9 cellular contexts compared by ENCODE assay signal in genomic region chr10:690227-691161, GRCh38. TPM values are rescaled to one million over a fixed set of nuclear protein-coding genes. Genes with fewer than 3 reads are reported as not detected.
DNase-seq lines count a peak whose midpoint lies in the region; ATAC-seq, FAIRE-seq and TF ChIP-seq lines count a peak whose summit lies in the region.
"Had no signal": no experiment of that assay in that cellular context is flagged by ENCODE, and none has a peak within 500 bp of the region (broad histone marks: within the 10 kb centered on the region; RNA-seq: fewer than 3 reads in every experiment).

No MANE protein-coding gene starts in this region.

- TF ChIP-seq CTCF in HFFc6 (IDR thresholded peaks at IDR 0.05) = no peak
- TF ChIP-seq CTCF in astrocyte of the spinal cord (IDR thresholded peaks at IDR 0.05; ENCODE audit: low read depth, low read length) = no peak
- no peak for TF ChIP-seq CTCF in HepG2 (CRISPR knock-in tag; IDR thresholded peaks at IDR 0.05)

- H3K27me3 Mint-ChIP-seq in HFFc6 (ENCODE audit: insufficient read depth) = peaks cover 3% of the 10 kb centered on the region

- peak overlapping the region; percentile 93 for H3K27ac Mint-ChIP-seq in HFFc6

- in situ Hi-C loops in astrocyte of the spinal cord (cut with HindIII; ENCODE audit: low sequenced_read_pairs) (no loop called here), HepG2 (cut with HindIII; ENCODE audit: extremely low pct_ligation_motif_present, low pct_unique_long_range_greater_than_20kb) (no loop called here)

- TF ChIP-seq EP300 in HepG2 (IDR thresholded peaks at IDR 0.05; ENCODE audit: low read depth in 2 of 2, low read length in 2 of 2) (no peak), HepG2 (CRISPR knock-in tag; IDR thresholded peaks at IDR 0.05; ENCODE audit: borderline replicate concordance) (no peak)

- no peak for TF ChIP-seq RAD21 in HepG2 (CRISPR knock-in tag; IDR thresholded peaks at IDR 0.05)

- peak; percentile 29 for ATAC-seq in HepG2
- ATAC-seq in GM18867 (IDR thresholded peaks at IDR 0.05; ENCODE audit: unreplicated experiment) = no peak
- no peak for ATAC-seq in GM21619 (IDR thresholded peaks at IDR 0.05; ENCODE audit: unreplicated experiment)

- 39% methylated on average over 32 of the region's 38 CpGs for WGBS in HepG2 (ENCODE audit: low lambda C conversion rate)

- no TSS peak for BruUV-seq in HepG2 (replicated peaks; lab: Mats Ljungman, UMichigan)

- no peaks in the 10 kb centered on the region for H3K36me3 Mint-ChIP-seq in HFFc6 (ENCODE audit: low read depth)

- peaks cover 9% of the 10 kb centered on the region for H3K79me2 ChIP-seq in HepG2 (ENCODE audit: insufficient read depth, low read length)

- no peak for FAIRE-seq in HepG2 (lab: Jason Lieb, UNC)

- peaks cover 7% of the 10 kb centered on the region; the same call in 1 of the 2 replicates for H4K20me1 ChIP-seq in HepG2 (ENCODE audit: insufficient read depth, low read length)

- peaks cover under 1 to 21% of the 10 kb centered on the region in 2 experiments; a peak in 3 of 5 replicates for H3K27me3 ChIP-seq in HepG2 (ENCODE audit: control insufficient read depth in 1 of 2, insufficient read depth in 2 of 2, low read length in 2 of 2)
- H3K27me3 ChIP-seq in stomach smooth muscle (ENCODE audit: control insufficient read depth in 1 of 2, insufficient read depth in 2 of 2, low read length in 2 of 2) = no peaks in the 10 kb centered on the region

- CTCF ChIA-PET in HepG2 (lab: Yijun Ruan, JAX; ENCODE audit: low intra/inter-chr PET ratio, low total read pairs) = no interaction called here

- TF ChIP-seq POLR2A in HepG2 (IDR thresholded peaks at IDR 0.05; ENCODE audit: insufficient read depth in 1 of 2, low read depth in 2 of 2, low read length in 2 of 2) = no peak

- intact Hi-C loops in HepG2 (cut with micrococcal nuclease; ENCODE audit: unreplicated experiment) (no loop called here), head of caudate nucleus (cut with DNase I) (no loop called here)

- H3K4me1 ChIP-seq in HepG2 (ENCODE audit: insufficient read depth, low read length) = peaks cover 29% of the 10 kb centered on the region
- peaks cover 26% of the 10 kb centered on the region for H3K4me1 ChIP-seq in stomach smooth muscle (ENCODE audit: control insufficient read depth, insufficient read depth, low read length)

- no peak overlapping the region for H2AFZ ChIP-seq in HepG2 (ENCODE audit: low read length)

- H3K36me3 ChIP-seq in HepG2 (replicated peaks in 1 of 2; ENCODE audit: control insufficient read depth in 1 of 2, insufficient read depth in 2 of 2, low read length in 2 of 2) (no peaks in the 10 kb centered on the region), stomach smooth muscle (ENCODE audit: control insufficient read depth in 2 of 2, insufficient read depth in 2 of 2, low read length in 2 of 2) (no peaks in the 10 kb centered on the region)

- H3K9me3 ChIP-seq in HepG2 (ENCODE audit: low read length) (no peaks in the 10 kb centered on the region), stomach smooth muscle (ENCODE audit: control insufficient read depth in 2 of 2, low read length in 2 of 2) (no peaks in the 10 kb centered on the region)

- POLR2A ChIA-PET in HepG2 (lab: Yijun Ruan, JAX) = no interaction called here

- DNase-seq in HFFc6 = no peak
- DNase-seq in astrocyte of the spinal cord (ENCODE audit: low read depth, low spot score) = no peak
- DNase-seq in HepG2 (ENCODE audit: low spot score) = no peak
- no peak for DNase-seq in head of caudate nucleus
- no peak for DNase-seq in activated CD8-positive, alpha-beta memory T cell treated with anti-CD3 and anti-CD28 coated beads, Interleukin-2, amount 50 U/mL, for 4 hours
- DNase-seq: effector CD8-positive, alpha-beta T cell had no signal

- H3K4me3 Mint-ChIP-seq in HFFc6 = peak overlapping the region; percentile 91

- peak overlapping the region; percentile 99 for H3K4me2 ChIP-seq in HepG2 (ENCODE audit: low read depth, low read length)

- H3K4me1 Mint-ChIP-seq in HFFc6 (ENCODE audit: low read depth) = peaks cover 48% of the 10 kb centered on the region

- H3K9me3 Mint-ChIP-seq in HFFc6 = no peaks in the 10 kb centered on the region

- H3K9ac ChIP-seq in HepG2 (ENCODE audit: insufficient read depth, low read depth, low read length) = peak overlapping the region; percentile 54; the same call in 1 of the 2 replicates
- peak overlapping the region; percentile 77 to 88 for H3K9ac ChIP-seq in stomach smooth muscle (ENCODE audit: low read length in 2 of 2)

- H3K27ac ChIP-seq in HepG2 (ENCODE audit: extremely low read length, insufficient read depth, low read length) = peak overlapping the region; percentile 45
- H3K27ac ChIP-seq in stomach smooth muscle (ENCODE audit: low read length) = peak overlapping the region; percentile 95

- H3K4me3 ChIP-seq in astrocyte of the spinal cord (ENCODE audit: low read depth, low read length) = peak overlapping the region; percentile 48
- peak overlapping the region; percentile 63 to 75 (median 63) for H3K4me3 ChIP-seq in HepG2 (replicated peaks in 1 of 3; ENCODE audit: insufficient read depth in 1 of 3, low read depth in 2 of 3, low read length in 3 of 3)
- peak overlapping the region; percentile 82 for H3K4me3 ChIP-seq in stomach smooth muscle (ENCODE audit: low read length in 2 of 2)

TF ChIP-seq in HepG2, 621 proteins besides CTCF, POLR2A, EP300 and RAD21 (continues in another document):
- TF ChIP-seq ZNF275 (CRISPR knock-in tag; IDR thresholded peaks at IDR 0.05; ENCODE audit: borderline replicate concordance) (no peak), SALL1 (CRISPR knock-in tag; IDR thresholded peaks at IDR 0.05) (0 out of 2 replicates have a peak, but pooled peaks have one; percentile 14), ZNF687 (CRISPR knock-in tag; IDR thresholded peaks at IDR 0.05) (0 out of 2 replicates have a peak, but pooled peaks have one; percentile 5), SP4 (CRISPR knock-in tag; IDR thresholded peaks at IDR 0.05) (no peak), ZNF629 (CRISPR knock-in tag; conservative IDR thresholded peaks at IDR 0.05) (0 out of 2 replicates have a peak, but pooled peaks have one; percentile 26)

RNA-seq across cellular contexts. Expression of gene DIP2C, which starts 1.0 kb away (rescaled TPM):
- 10 to 100 TPM; 23.2 to 28.9 (median 26.3) TPM for total RNA-seq in HFFc6 (2021; fragmentation: NEBNext Ultra II Directional; extraction: Animal tissue kit (Norgen Biotek cat#: 25700))
- 2.2 and 2.7 TPM in 2 replicates for total RNA-seq in HepG2 (2016; rRNA removed; fragmentation: Illumina TruSeq; extraction: Trizol)
- 4.0 and 4.2 TPM in 2 replicates for total RNA-seq in HepG2 (2016; cell fraction: cytosol; rRNA removed; fragmentation: Illumina TruSeq; extraction: Trizol; ENCODE audit: low read depth)
- total RNA-seq in HepG2 (2016; cell fraction: insoluble cytoplasmic fraction; rRNA removed; fragmentation: Illumina TruSeq; extraction: Trizol) = 2.2 and 2.3 TPM in 2 replicates
- total RNA-seq in HepG2 (2016; cell fraction: membrane; rRNA removed; fragmentation: Illumina TruSeq; extraction: Trizol) = 2.5 and 3.0 TPM in 2 replicates
- 2.7 and 3.4 TPM in 2 replicates for total RNA-seq in HepG2 (2016; cell fraction: nucleus; rRNA removed; fragmentation: Illumina TruSeq; extraction: Trizol)
- 2.7 and 3.0 TPM in 2 replicates for polyA plus RNA-seq in HepG2 (2011; rRNA removed)
- polyA plus RNA-seq in HepG2 (2011; cell fraction: cytosol; rRNA removed) = 2.9 and 3.2 TPM in 2 replicates
- 8.3 and 9.5 TPM in 2 replicates for polyA plus RNA-seq in HepG2 (2011; cell fraction: nucleus; rRNA removed)
- polyA plus RNA-seq in HepG2 (2012) = 3.6 and 4.9 TPM in 2 replicates
- polyA plus RNA-seq in HepG2 (2016; cell fraction: cytosol; fragmentation: Illumina TruSeq; extraction: Trizol; ENCODE audit: low read depth) = 0.23 TPM in 2 replicates
- polyA plus RNA-seq in HepG2 (2016; cell fraction: insoluble cytoplasmic fraction; fragmentation: Illumina TruSeq; extraction: Trizol; ENCODE audit: low read depth) = 2.0 and 2.4 TPM in 2 replicates
- 0.55 and 0.69 TPM in 2 replicates for polyA plus RNA-seq in HepG2 (2016; cell fraction: membrane; fragmentation: Illumina TruSeq; extraction: Trizol; ENCODE audit: low read depth)
- 4.2 and 4.7 TPM in 2 replicates for polyA plus RNA-seq in HepG2 (2016; cell fraction: nucleus; fragmentation: Illumina TruSeq; extraction: Trizol; ENCODE audit: insufficient read depth, low read depth)
- polyA minus RNA-seq in HepG2 (2011; rRNA and poly(A)+ RNA removed; ENCODE audit: low replicate concordance) = 0.70 and 7.2 TPM in 2 replicates
- polyA minus RNA-seq in HepG2 (2011; cell fraction: cytosol; rRNA and poly(A)+ RNA removed) = 3.9 and 4.3 TPM in 2 replicates
- 7.5 and 9.1 TPM in 2 replicates for polyA minus RNA-seq in HepG2 (2011; cell fraction: nucleus; rRNA and poly(A)+ RNA removed)
